11 cellular contexts compared by ENCODE assay signal in genomic region chrX:16160729-16161128, GRCh38. TPM values are rescaled to one million over a fixed set of nuclear protein-coding genes. Genes with fewer than 3 reads are reported as not detected.
DNase-seq lines count a peak whose midpoint lies in the region; ATAC-seq and TF ChIP-seq lines count a peak whose summit lies in the region.
"Had no signal": no experiment of that assay in that cellular context is flagged by ENCODE, and none has a peak within 500 bp of the region (broad histone marks: within the 10 kb centered on the region; RNA-seq: fewer than 3 reads in every experiment).

No MANE protein-coding gene starts in this region.

- in situ Hi-C loops in Caki2 (cut with HindIII; ENCODE audit: low pct_unique_long_range_greater_than_20kb, low sequenced_read_pairs): no loop called here

- DNase-seq in Caki2 (ENCODE audit: low read depth) (peak; percentile 72), cardiac fibroblast (ENCODE audit: low read depth in 2 of 2) (peak; percentile 40 to 82), kidney tubule cell (ENCODE audit: low spot score) (peak; percentile 100), NCI-H1436 treated with DMSO at 0.1 percent for 48 hours (lab: John Stamatoyannopoulos, UW) (no peak), NOMO-1 (lab: John Stamatoyannopoulos, UW; ENCODE audit: unreplicated experiment in 2 of 2) (no peak), erythroblast (lab: John Stamatoyannopoulos, UW) (no peak)
- DNase-seq: head of caudate nucleus, NCI-H524 treated with DMSO at 0.1 percent for 48 hours, spleen had no signal

- no peak for TF ChIP-seq POLR2A in erythroblast (IDR thresholded peaks at IDR 0.05; ENCODE audit: low read length)

- TF ChIP-seq RAD21 in Ishikawa (IDR thresholded peaks at IDR 0.05; ENCODE audit: low read depth): no peak

- no peak overlapping the region for H3K4me3 ChIP-seq in cardiac fibroblast (replicated peaks in 1 of 2; ENCODE audit: low read depth in 2 of 2, low read length in 2 of 2)
- H3K4me3 ChIP-seq: spleen had no signal

- ATAC-seq in HG02870 (IDR thresholded peaks at IDR 0.05; ENCODE audit: unreplicated experiment): no peak

- TF ChIP-seq CTCF in cardiac fibroblast (IDR thresholded peaks at IDR 0.05; ENCODE audit: low read depth, low read length): no peak

- no peak for TF ChIP-seq EP300 in Ishikawa (IDR thresholded peaks at IDR 0.05; ENCODE audit: borderline replicate concordance)

TF ChIP-seq in Ishikawa, 13 proteins besides CTCF, POLR2A, EP300 and RAD21:
- TF ChIP-seq TEAD4 (IDR thresholded peaks at IDR 0.05) (peak; percentile 49), TCF12 (IDR thresholded peaks at IDR 0.05; ENCODE audit: low read depth) (no peak), NFIC (IDR thresholded peaks at IDR 0.05) (peak; percentile 10; the same call in 1 of the 2 replicates), USF1 (IDR thresholded peaks at IDR 0.05) (no peak)

RNA-seq across cellular contexts. Expression of gene MAGEB17, which starts 6.6 kb away (rescaled TPM):
- not detected in 2 replicates for total RNA-seq in Caki2 (2014; rRNA removed; shearing (Covaris generic); ENCODE audit: low replicate concordance)

RNA-seq across cellular contexts. Expression of gene GRPR, which starts 37.4 kb away (rescaled TPM):
- 0.81 TPM in 1 of 2 replicates, not detected in the other for total RNA-seq in Caki2 (2014; rRNA removed; shearing (Covaris generic); ENCODE audit: low replicate concordance)

Comparison
In these comparisons a context has a peak if more than half of its experiments do, and no peak if none do; other contexts are left out.
1. DNase-seq: peak in Caki2 (single experiment), cardiac fibroblast (2 of 2) and kidney tubule cell (single experiment); none in NCI-H1436 treated with DMSO at 0.1 percent for 48 hours (single experiment), NOMO-1 (0 of 2) and erythroblast (0 of 2).